Comparison of ENCODE assay signal across 26 cellular contexts in genomic region chr1:6154525-6155319, GRCh38.
"Had no signal": no experiment of that assay in that cellular context is flagged by ENCODE, and none has a peak within 500 bp of the region (broad histone marks: within the 10 kb centered on the region; RNA-seq: fewer than 3 reads in every experiment).

No MANE protein-coding gene starts in this region.

- H3K9me3 Mint-ChIP-seq: activated B cell treated with CpG ODN at 0.5 μM for 24 hours; activated CD4-positive, alpha-beta memory T cell treated with anti-CD3 and anti-CD28 coated beads for 36 hours; activated naive CD4-positive, alpha-beta T cell treated with anti-CD3 and anti-CD28 coated beads, Interleukin-2, amount 10 ng/mL, durations not matched to agents 7 days and 5 days; activated naive CD8-positive, alpha-beta T cell treated with anti-CD3 and anti-CD28 coated beads, Interleukin-2, amount 10 ng/mL, durations not matched to agents 7 days and 5 days; neural crest cell had no signal

- H3K36me3 Mint-ChIP-seq: activated CD4-positive, alpha-beta memory T cell treated with anti-CD3 and anti-CD28 coated beads for 36 hours; activated naive CD4-positive, alpha-beta T cell treated with anti-CD3 and anti-CD28 coated beads, Interleukin-2, amount 10 ng/mL, durations not matched to agents 7 days and 5 days; activated naive CD8-positive, alpha-beta T cell treated with anti-CD3 and anti-CD28 coated beads, Interleukin-2, amount 10 ng/mL, durations not matched to agents 7 days and 5 days; naive thymus-derived CD8-positive, alpha-beta T cell had no signal

- DNase-seq: activated B cell treated with CpG ODN at 0.5 μM for 24 hours; activated CD4-positive, alpha-beta memory T cell treated with anti-CD3 and anti-CD28 coated beads for 36 hours; activated CD8-positive, alpha-beta memory T cell treated with anti-CD3 and anti-CD28 coated beads, Interleukin-2, amount 50 U/mL, for 4 hours; activated gamma-delta T cell; activated naive CD4-positive, alpha-beta T cell treated with anti-CD3 and anti-CD28 coated beads, Interleukin-2, amount 10 ng/mL, durations not matched to agents 7 days and 5 days; activated naive CD8-positive, alpha-beta T cell treated with anti-CD3 and anti-CD28 coated beads, Interleukin-2, amount 10 ng/mL, durations not matched to agents 7 days and 5 days; activated T-cell treated with anti-CD3 and anti-CD28 coated beads, Interleukin-2, amount 50 U/mL, for 1 hour; dorsolateral prefrontal cortex; effector memory CD4-positive, alpha-beta T cell; glutamatergic neuron; lower lobe of right lung; mesenchymal stem cell; naive thymus-derived CD8-positive, alpha-beta T cell; occipital lobe; psoas muscle; sigmoid colon; small intestine; stimulated activated CD4-positive, alpha-beta T cell treated with anti-CD3 and anti-CD28 coated beads, Interleukin-4, amount 100 ng/mL, for 24 hours; stimulated activated naive CD4-positive, alpha-beta T cell; tibial artery had no signal

- ATAC-seq: left lung; lower lobe of right lung; naive thymus-derived CD8-positive, alpha-beta T cell had no signal

- H3K4me3 Mint-ChIP-seq: activated B cell treated with CpG ODN at 0.5 μM for 24 hours; activated CD4-positive, alpha-beta memory T cell treated with anti-CD3 and anti-CD28 coated beads for 36 hours; activated naive CD4-positive, alpha-beta T cell treated with anti-CD3 and anti-CD28 coated beads, Interleukin-2, amount 10 ng/mL, durations not matched to agents 7 days and 5 days; activated naive CD8-positive, alpha-beta T cell treated with anti-CD3 and anti-CD28 coated beads, Interleukin-2, amount 10 ng/mL, durations not matched to agents 7 days and 5 days; brain; neural crest cell had no signal

- H3K4me1 Mint-ChIP-seq: activated B cell treated with CpG ODN at 0.5 μM for 24 hours; activated naive CD4-positive, alpha-beta T cell treated with anti-CD3 and anti-CD28 coated beads, Interleukin-2, amount 10 ng/mL, durations not matched to agents 7 days and 5 days had no signal

- H3K27me3 Mint-ChIP-seq: brain had no signal

- H3K4me3 ChIP-seq: ascending aorta, coronary artery, dorsolateral prefrontal cortex, left lung, lower lobe of right lung, psoas muscle, sigmoid colon, suprapubic skin, tibial artery had no signal

- H3K27ac Mint-ChIP-seq: activated B cell treated with CpG ODN at 0.5 μM for 24 hours; activated CD4-positive, alpha-beta memory T cell treated with anti-CD3 and anti-CD28 coated beads for 36 hours; activated naive CD4-positive, alpha-beta T cell treated with anti-CD3 and anti-CD28 coated beads, Interleukin-2, amount 10 ng/mL, durations not matched to agents 7 days and 5 days; activated naive CD8-positive, alpha-beta T cell treated with anti-CD3 and anti-CD28 coated beads, Interleukin-2, amount 10 ng/mL, durations not matched to agents 7 days and 5 days; brain had no signal
